Comparison of ENCODE assay signal across 1 cellular context in the genomic region with DNA sequence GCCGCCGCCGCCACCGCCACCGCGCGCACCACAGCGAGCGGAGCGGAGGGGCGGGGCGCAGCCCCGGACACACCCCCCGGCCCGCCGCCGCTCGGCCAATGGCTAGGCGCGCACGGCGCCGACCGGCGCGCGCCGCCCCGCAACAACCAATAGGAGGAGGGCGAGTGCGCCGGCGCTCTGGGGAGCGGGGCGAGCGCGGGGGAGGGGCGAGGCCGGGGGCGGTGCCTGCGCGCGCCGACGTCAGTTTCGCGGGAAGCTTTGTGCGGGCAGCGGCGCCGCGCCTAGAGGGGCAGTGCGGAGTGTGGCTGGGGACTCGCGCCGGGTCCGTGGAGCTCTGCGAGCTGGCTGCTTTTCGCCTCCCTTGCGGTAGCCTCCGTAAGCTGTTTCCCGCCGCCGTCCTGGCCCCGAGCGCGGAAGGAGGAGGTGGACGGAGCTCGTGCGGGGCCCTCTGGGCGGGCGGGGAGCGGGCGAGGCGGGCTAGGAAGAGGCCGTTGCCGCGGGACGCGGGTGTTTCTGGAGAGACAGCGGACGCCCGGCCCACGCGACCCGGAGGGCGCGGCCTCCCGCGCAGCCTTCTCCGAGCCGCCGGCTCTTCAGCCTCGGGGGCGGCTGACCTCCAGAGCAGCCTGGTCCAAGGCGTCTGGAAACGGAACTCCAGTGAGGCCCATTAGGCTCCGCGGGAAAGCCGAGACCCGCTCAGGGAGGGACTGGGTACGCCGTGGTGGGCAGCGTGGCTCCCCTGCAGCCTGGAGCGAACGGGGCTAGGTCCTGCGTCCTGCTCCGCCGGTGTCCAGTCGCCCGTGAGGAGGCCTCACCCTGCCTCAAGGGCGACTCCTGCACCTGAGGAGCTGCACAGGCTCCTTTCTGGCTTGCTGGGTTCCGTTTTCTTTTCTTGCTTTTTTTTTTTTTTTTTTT.
TF ChIP-seq lines count a peak whose summit lies in the region.

A gene (minus strand): TSS at position 44 of the 915 bp plus-strand sequence. CDS start 249 bp downstream, outside the sequence.

TF ChIP-seq in K562, 482 proteins besides CTCF, POLR2A, EP300 and RAD21 (continued from another document and continues in another):
- TF ChIP-seq, protein P1, sequence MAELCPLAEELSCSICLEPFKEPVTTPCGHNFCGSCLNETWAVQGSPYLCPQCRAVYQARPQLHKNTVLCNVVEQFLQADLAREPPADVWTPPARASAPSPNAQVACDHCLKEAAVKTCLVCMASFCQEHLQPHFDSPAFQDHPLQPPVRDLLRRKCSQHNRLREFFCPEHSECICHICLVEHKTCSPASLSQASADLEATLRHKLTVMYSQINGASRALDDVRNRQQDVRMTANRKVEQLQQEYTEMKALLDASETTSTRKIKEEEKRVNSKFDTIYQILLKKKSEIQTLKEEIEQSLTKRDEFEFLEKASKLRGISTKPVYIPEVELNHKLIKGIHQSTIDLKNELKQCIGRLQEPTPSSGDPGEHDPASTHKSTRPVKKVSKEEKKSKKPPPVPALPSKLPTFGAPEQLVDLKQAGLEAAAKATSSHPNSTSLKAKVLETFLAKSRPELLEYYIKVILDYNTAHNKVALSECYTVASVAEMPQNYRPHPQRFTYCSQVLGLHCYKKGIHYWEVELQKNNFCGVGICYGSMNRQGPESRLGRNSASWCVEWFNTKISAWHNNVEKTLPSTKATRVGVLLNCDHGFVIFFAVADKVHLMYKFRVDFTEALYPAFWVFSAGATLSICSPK (IDR thresholded peaks at IDR 0.05; ENCODE audit: borderline replicate concordance), result no peak
- TF ChIP-seq, protein P2, sequence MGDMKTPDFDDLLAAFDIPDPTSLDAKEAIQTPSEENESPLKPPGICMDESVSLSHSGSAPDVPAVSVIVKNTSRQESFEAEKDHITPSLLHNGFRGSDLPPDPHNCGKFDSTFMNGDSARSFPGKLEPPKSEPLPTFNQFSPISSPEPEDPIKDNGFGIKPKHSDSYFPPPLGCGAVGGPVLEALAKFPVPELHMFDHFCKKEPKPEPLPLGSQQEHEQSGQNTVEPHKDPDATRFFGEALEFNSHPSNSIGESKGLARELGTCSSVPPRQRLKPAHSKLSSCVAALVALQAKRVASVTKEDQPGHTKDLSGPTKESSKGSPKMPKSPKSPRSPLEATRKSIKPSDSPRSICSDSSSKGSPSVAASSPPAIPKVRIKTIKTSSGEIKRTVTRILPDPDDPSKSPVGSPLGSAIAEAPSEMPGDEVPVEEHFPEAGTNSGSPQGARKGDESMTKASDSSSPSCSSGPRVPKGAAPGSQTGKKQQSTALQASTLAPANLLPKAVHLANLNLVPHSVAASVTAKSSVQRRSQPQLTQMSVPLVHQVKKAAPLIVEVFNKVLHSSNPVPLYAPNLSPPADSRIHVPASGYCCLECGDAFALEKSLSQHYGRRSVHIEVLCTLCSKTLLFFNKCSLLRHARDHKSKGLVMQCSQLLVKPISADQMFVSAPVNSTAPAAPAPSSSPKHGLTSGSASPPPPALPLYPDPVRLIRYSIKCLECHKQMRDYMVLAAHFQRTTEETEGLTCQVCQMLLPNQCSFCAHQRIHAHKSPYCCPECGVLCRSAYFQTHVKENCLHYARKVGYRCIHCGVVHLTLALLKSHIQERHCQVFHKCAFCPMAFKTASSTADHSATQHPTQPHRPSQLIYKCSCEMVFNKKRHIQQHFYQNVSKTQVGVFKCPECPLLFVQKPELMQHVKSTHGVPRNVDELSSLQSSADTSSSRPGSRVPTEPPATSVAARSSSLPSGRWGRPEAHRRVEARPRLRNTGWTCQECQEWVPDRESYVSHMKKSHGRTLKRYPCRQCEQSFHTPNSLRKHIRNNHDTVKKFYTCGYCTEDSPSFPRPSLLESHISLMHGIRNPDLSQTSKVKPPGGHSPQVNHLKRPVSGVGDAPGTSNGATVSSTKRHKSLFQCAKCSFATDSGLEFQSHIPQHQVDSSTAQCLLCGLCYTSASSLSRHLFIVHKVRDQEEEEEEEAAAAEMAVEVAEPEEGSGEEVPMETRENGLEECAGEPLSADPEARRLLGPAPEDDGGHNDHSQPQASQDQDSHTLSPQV (IDR thresholded peaks at IDR 0.05), result no peak
- TF ChIP-seq STAT5B (CRISPR knock-in tag; IDR thresholded peaks at IDR 0.05) (no peak), GABPA (tag; conservative IDR thresholded peaks at IDR 0.05; ENCODE audit: low read depth) (no peak), ZNF347 (CRISPR knock-in tag; IDR thresholded peaks at IDR 0.05; ENCODE audit: low read depth) (no peak), ESRRA (IDR thresholded peaks at IDR 0.05; ENCODE audit: borderline replicate concordance, low read depth) (no peak), NFATC3 (IDR thresholded peaks at IDR 0.05) (no peak), TEAD2 (tag; IDR thresholded peaks at IDR 0.05) (no peak), ZBED1 (IDR thresholded peaks at IDR 0.05) (no peak), FUS (optimal IDR thresholded peaks at IDR 0.05; ENCODE audit: low read depth, low read length) (no peak), PURB (CRISPR knock-in tag; IDR thresholded peaks at IDR 0.05; ENCODE audit: low read depth) (no peak), ZNF134 (CRISPR knock-in tag; conservative IDR thresholded peaks at IDR 0.05) (no peak), HOXB6 (CRISPR knock-in tag; IDR thresholded peaks at IDR 0.05; ENCODE audit: borderline replicate concordance) (no peak), MYNN (IDR thresholded peaks at IDR 0.05) (no peak), MYNN (CRISPR knock-in tag; IDR thresholded peaks at IDR 0.05) (no peak), ZKSCAN1 (IDR thresholded peaks at IDR 0.05; ENCODE audit: low read depth, low read length) (no peak), ZNF764 (CRISPR knock-in tag; IDR thresholded peaks at IDR 0.05; ENCODE audit: low read depth) (no peak), ZC3H4 (CRISPR knock-in tag; IDR thresholded peaks at IDR 0.05; ENCODE audit: borderline replicate concordance) (no peak), ZNF444 (CRISPR knock-in tag; IDR thresholded peaks at IDR 0.05) (no peak), SAP30 (IDR thresholded peaks at IDR 0.05; ENCODE audit: borderline replicate concordance, insufficient read depth, low read depth, low read length, poor library complexity, severe bottlenecking) (peak; percentile 94), MCM7 (IDR thresholded peaks at IDR 0.05) (no peak), PTTG1 (tag; IDR thresholded peaks at IDR 0.05; ENCODE audit: low read depth) (no peak), GABPB1 (CRISPR knock-in tag; IDR thresholded peaks at IDR 0.05) (0 out of 2 replicates have a peak, but pooled peaks have one; percentile 37), RBM39 (optimal IDR thresholded peaks at IDR 0.05; ENCODE audit: low read depth, low read length) (no peak), SMAD2 (IDR thresholded peaks at IDR 0.05; ENCODE audit: low read depth, low read length) (no peak), EWSR1 (IDR thresholded peaks at IDR 0.05; ENCODE audit: borderline replicate concordance, low read depth, partially characterized antibody) (no peak), PHB2 (IDR thresholded peaks at IDR 0.05; ENCODE audit: low read depth) (no peak), ZNF232 (CRISPR knock-in tag; IDR thresholded peaks at IDR 0.05) (0 out of 2 replicates have a peak, but pooled peaks have one; percentile 51), TCF3 (CRISPR knock-in tag; IDR thresholded peaks at IDR 0.05) (no peak), KAT8 (IDR thresholded peaks at IDR 0.05; ENCODE audit: low read depth) (no peak), ZNF586 (CRISPR knock-in tag; conservative IDR thresholded peaks at IDR 0.05) (no peak)
- TF ChIP-seq, protein P3, sequence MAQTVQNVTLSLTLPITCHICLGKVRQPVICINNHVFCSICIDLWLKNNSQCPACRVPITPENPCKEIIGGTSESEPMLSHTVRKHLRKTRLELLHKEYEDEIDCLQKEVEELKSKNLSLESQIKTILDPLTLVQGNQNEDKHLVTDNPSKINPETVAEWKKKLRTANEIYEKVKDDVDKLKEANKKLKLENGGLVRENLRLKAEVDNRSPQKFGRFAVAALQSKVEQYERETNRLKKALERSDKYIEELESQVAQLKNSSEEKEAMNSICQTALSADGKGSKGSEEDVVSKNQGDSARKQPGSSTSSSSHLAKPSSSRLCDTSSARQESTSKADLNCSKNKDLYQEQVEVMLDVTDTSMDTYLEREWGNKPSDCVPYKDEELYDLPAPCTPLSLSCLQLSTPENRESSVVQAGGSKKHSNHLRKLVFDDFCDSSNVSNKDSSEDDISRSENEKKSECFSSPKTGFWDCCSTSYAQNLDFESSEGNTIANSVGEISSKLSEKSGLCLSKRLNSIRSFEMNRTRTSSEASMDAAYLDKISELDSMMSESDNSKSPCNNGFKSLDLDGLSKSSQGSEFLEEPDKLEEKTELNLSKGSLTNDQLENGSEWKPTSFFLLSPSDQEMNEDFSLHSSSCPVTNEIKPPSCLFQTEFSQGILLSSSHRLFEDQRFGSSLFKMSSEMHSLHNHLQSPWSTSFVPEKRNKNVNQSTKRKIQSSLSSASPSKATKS (CRISPR knock-in tag; IDR thresholded peaks at IDR 0.05), result no peak
- TF ChIP-seq, protein P4, sequence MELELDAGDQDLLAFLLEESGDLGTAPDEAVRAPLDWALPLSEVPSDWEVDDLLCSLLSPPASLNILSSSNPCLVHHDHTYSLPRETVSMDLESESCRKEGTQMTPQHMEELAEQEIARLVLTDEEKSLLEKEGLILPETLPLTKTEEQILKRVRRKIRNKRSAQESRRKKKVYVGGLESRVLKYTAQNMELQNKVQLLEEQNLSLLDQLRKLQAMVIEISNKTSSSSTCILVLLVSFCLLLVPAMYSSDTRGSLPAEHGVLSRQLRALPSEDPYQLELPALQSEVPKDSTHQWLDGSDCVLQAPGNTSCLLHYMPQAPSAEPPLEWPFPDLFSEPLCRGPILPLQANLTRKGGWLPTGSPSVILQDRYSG (tag; conservative IDR thresholded peaks at IDR 0.05; ENCODE audit: low read depth), result no peak
- TF ChIP-seq, protein P5, sequence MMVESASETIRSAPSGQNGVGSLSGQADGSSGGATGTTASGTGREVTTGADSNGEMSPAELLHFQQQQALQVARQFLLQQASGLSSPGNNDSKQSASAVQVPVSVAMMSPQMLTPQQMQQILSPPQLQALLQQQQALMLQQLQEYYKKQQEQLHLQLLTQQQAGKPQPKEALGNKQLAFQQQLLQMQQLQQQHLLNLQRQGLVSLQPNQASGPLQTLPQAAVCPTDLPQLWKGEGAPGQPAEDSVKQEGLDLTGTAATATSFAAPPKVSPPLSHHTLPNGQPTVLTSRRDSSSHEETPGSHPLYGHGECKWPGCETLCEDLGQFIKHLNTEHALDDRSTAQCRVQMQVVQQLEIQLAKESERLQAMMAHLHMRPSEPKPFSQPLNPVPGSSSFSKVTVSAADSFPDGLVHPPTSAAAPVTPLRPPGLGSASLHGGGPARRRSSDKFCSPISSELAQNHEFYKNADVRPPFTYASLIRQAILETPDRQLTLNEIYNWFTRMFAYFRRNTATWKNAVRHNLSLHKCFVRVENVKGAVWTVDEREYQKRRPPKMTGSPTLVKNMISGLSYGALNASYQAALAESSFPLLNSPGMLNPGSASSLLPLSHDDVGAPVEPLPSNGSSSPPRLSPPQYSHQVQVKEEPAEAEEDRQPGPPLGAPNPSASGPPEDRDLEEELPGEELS (CRISPR knock-in tag; IDR thresholded peaks at IDR 0.05; ENCODE audit: borderline replicate concordance), result no peak
- TF ChIP-seq, protein P6, sequence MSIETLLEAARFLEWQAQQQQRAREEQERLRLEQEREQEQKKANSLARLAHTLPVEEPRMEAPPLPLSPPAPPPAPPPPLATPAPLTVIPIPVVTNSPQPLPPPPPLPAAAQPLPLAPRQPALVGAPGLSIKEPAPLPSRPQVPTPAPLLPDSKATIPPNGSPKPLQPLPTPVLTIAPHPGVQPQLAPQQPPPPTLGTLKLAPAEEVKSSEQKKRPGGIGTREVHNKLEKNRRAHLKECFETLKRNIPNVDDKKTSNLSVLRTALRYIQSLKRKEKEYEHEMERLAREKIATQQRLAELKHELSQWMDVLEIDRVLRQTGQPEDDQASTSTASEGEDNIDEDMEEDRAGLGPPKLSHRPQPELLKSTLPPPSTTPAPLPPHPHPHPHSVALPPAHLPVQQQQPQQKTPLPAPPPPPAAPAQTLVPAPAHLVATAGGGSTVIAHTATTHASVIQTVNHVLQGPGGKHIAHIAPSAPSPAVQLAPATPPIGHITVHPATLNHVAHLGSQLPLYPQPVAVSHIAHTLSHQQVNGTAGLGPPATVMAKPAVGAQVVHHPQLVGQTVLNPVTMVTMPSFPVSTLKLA (conservative IDR thresholded peaks at IDR 0.05), result peak; percentile 53 to 78
- TF ChIP-seq, protein P7, sequence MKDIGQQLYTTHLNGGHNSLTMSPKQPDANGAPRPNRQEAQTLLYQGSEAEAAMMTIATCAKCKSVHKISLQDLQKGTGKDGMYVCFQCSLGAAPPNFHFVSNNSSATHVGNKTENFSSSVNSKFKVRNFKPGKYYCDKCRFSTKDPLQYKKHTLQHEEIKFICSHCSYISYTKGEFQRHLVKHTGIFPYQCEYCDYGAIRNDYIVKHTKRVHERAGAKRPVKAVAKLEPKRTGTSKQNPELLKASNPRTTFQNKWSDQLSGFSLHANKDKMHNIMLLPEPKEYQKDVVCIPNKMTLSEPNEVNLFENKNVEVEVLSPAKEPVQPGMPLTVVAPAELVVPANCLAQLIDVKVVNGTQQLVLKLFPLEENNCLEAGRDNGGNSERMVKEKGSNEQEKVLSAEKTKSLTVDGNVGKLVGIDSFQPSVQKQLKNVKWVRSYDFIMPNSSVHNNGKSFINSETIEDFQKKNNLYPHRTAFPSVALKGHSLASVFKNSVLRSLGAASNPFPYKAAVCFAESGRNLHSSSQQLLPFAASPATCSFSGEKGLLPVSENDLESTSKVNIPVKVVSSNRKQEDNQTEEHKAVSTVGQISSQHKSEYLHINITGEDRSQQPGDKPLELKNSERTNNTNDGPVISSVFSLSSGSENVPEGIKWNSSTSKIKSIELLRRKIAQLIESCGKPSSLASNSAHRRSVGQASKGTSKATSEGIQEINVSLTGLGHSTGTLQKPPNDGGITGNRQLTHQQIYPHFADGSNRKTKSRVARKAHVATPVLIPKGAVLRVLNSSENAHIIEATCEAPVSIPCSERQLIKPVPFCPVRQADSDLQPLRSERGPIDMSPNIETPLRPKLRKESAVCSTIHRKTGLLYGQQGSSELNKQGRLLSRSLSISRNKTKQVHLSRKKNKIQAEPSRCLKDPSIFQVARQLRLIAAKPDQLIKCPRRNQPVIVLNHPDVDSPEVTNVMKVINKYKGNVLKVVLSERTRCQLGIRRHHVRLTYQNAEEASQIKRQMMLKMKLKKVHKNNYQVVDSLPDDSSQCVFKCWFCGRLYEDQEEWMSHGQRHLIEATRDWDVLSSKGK (CRISPR knock-in tag; IDR thresholded peaks at IDR 0.05), result no peak
- TF ChIP-seq, protein P8, sequence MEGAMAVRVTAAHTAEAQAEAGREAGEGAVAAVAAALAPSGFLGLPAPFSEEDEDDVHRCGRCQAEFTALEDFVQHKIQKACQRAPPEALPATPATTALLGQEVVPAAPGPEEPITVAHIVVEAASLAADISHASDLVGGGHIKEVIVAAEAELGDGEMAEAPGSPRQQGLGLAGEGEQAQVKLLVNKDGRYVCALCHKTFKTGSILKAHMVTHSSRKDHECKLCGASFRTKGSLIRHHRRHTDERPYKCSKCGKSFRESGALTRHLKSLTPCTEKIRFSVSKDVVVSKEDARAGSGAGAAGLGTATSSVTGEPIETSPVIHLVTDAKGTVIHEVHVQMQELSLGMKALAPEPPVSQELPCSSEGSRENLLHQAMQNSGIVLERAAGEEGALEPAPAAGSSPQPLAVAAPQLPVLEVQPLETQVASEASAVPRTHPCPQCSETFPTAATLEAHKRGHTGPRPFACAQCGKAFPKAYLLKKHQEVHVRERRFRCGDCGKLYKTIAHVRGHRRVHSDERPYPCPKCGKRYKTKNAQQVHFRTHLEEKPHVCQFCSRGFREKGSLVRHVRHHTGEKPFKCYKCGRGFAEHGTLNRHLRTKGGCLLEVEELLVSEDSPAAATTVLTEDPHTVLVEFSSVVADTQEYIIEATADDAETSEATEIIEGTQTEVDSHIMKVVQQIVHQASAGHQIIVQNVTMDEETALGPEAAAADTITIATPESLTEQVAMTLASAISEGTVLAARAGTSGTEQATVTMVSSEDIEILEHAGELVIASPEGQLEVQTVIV (CRISPR knock-in tag; IDR thresholded peaks at IDR 0.05; ENCODE audit: borderline replicate concordance), result no peak
